1 cellular context compared by ENCODE assay signal in genomic region chr7:332646-333398, GRCh38.
TF ChIP-seq lines count a peak whose summit lies in the region.

No MANE protein-coding gene starts in this region.

TF ChIP-seq in HepG2, 621 proteins besides CTCF, POLR2A, EP300 and RAD21 (continued from another document and continues in another):
- 0 out of 2 replicates have a peak, but pooled peaks have one; percentile 22 for TF ChIP-seq PHF20 (CRISPR knock-in tag; IDR thresholded peaks at IDR 0.05)
- no peak for TF ChIP-seq JUN (CRISPR knock-in tag; IDR thresholded peaks at IDR 0.05)
- peak; percentile 78 for TF ChIP-seq UBTF (CRISPR knock-in tag; IDR thresholded peaks at IDR 0.05)
- no peak for TF ChIP-seq PRDM10 (CRISPR knock-in tag; IDR thresholded peaks at IDR 0.05; ENCODE audit: low read depth)
- no peak for TF ChIP-seq RCOR2 (CRISPR knock-in tag; IDR thresholded peaks at IDR 0.05)
- no peak for TF ChIP-seq IKZF1 (IDR thresholded peaks at IDR 0.05)
- TF ChIP-seq ZNF282 (IDR thresholded peaks at IDR 0.05; ENCODE audit: partially characterized antibody), result no peak
- TF ChIP-seq HOXD1 (CRISPR knock-in tag; IDR thresholded peaks at IDR 0.05), result 0 out of 2 replicates have a peak, but pooled peaks have one; percentile 9
- peak; percentile 72; the same call in 1 of the 2 replicates for TF ChIP-seq ZNF746 (CRISPR knock-in tag; IDR thresholded peaks at IDR 0.05)
- no peak for TF ChIP-seq ZNF224 (CRISPR knock-in tag; IDR thresholded peaks at IDR 0.05)
- no peak for TF ChIP-seq PHB2 (IDR thresholded peaks at IDR 0.05; ENCODE audit: partially characterized antibody)
- TF ChIP-seq SP5 (CRISPR knock-in tag; IDR thresholded peaks at IDR 0.05; ENCODE audit: borderline replicate concordance, low read depth), result peak; percentile 52; the same call in 1 of the 2 replicates
- TF ChIP-seq SALL1 (CRISPR knock-in tag; IDR thresholded peaks at IDR 0.05), result peak; percentile 63; the same call in 1 of the 2 replicates
- TF ChIP-seq ZGPAT (CRISPR knock-in tag; IDR thresholded peaks at IDR 0.05), result peak; percentile 68; the same call in 1 of the 2 replicates
- TF ChIP-seq ZNF703 (CRISPR knock-in tag; IDR thresholded peaks at IDR 0.05; ENCODE audit: borderline replicate concordance), result 0 out of 2 replicates have a peak, but pooled peaks have one; percentile 41
- 0 out of 2 replicates have a peak, but pooled peaks have one; percentile 57 for TF ChIP-seq MED13 (CRISPR knock-in tag; IDR thresholded peaks at IDR 0.05)
- no peak for TF ChIP-seq SOX13 (IDR thresholded peaks at IDR 0.05)
- peak in 1 of 2 experiments; percentile 58; a peak in 1 of 4 replicates for TF ChIP-seq SOX13 (CRISPR knock-in tag; conservative IDR thresholded peaks at IDR 0.05 in 1 of 2, IDR thresholded peaks at IDR 0.05 in 1 of 2)
- 0 out of 2 replicates have a peak, but pooled peaks have one; percentile 38 for TF ChIP-seq ZSCAN29 (CRISPR knock-in tag; conservative IDR thresholded peaks at IDR 0.05)
- TF ChIP-seq NPAS2 (CRISPR knock-in tag; IDR thresholded peaks at IDR 0.05; ENCODE audit: borderline replicate concordance), result no peak
- TF ChIP-seq ELF3 (CRISPR knock-in tag; IDR thresholded peaks at IDR 0.05), result peak; percentile 22; the same call in 1 of the 2 replicates
- TF ChIP-seq ATF3 (CRISPR knock-in tag; IDR thresholded peaks at IDR 0.05), result 0 out of 2 replicates have a peak, but pooled peaks have one; percentile 33
- TF ChIP-seq CENPBD1 (CRISPR knock-in tag; IDR thresholded peaks at IDR 0.05; ENCODE audit: borderline replicate concordance, low read depth), result no peak
- no peak for TF ChIP-seq KIAA2018 (CRISPR knock-in tag; IDR thresholded peaks at IDR 0.05; ENCODE audit: borderline replicate concordance)
- no peak for TF ChIP-seq YEATS2 (CRISPR knock-in tag; IDR thresholded peaks at IDR 0.05; ENCODE audit: borderline replicate concordance)
- TF ChIP-seq ZNF839 (CRISPR knock-in tag; IDR thresholded peaks at IDR 0.05; ENCODE audit: borderline replicate concordance), result no peak
- TF ChIP-seq GMEB1 (CRISPR knock-in tag; IDR thresholded peaks at IDR 0.05; ENCODE audit: borderline replicate concordance), result peak; percentile 20; the same call in 1 of the 2 replicates
- TF ChIP-seq BRD4 (CRISPR knock-in tag; IDR thresholded peaks at IDR 0.05), result no peak
- TF ChIP-seq YEATS4 (CRISPR knock-in tag; IDR thresholded peaks at IDR 0.05; ENCODE audit: borderline replicate concordance), result peak; percentile 47; the same call in 1 of the 2 replicates
- no peak for TF ChIP-seq ATRX (CRISPR knock-in tag; IDR thresholded peaks at IDR 0.05; ENCODE audit: borderline replicate concordance)
- no peak for TF ChIP-seq CHD2 (IDR thresholded peaks at IDR 0.05; ENCODE audit: low read depth, low read length)
- TF ChIP-seq DNMT1 (CRISPR knock-in tag; IDR thresholded peaks at IDR 0.05), result no peak
- no peak; the same call in 1 of the 2 replicates for TF ChIP-seq ZNF274 (CRISPR knock-in tag; IDR thresholded peaks at IDR 0.05)
- TF ChIP-seq GATAD2A (CRISPR knock-in tag; IDR thresholded peaks at IDR 0.05), result peak; percentile 11; the same call in 1 of the 2 replicates
- TF ChIP-seq ZNF549 (CRISPR knock-in tag; IDR thresholded peaks at IDR 0.05), result no peak
- no peak for TF ChIP-seq NFYC (CRISPR knock-in tag; IDR thresholded peaks at IDR 0.05)
- TF ChIP-seq MXD4 (CRISPR knock-in tag; IDR thresholded peaks at IDR 0.05), result peak; percentile 69; the same call in 1 of the 2 replicates
